1 cellular context compared by ENCODE assay signal in genomic region chr3:72572489-72573007, GRCh38.
TF ChIP-seq lines count a peak whose summit lies in the region.

No MANE protein-coding gene starts in this region.

TF ChIP-seq in HepG2, 621 proteins besides CTCF, POLR2A, EP300 and RAD21 (continued from another document and continues in another):
- TF ChIP-seq ZNF142 (CRISPR knock-in tag; IDR thresholded peaks at IDR 0.05) (no peak), PBX3 (CRISPR knock-in tag; IDR thresholded peaks at IDR 0.05; ENCODE audit: borderline replicate concordance) (no peak), SP140L (CRISPR knock-in tag; IDR thresholded peaks at IDR 0.05; ENCODE audit: borderline replicate concordance) (no peak), HNF1B (CRISPR knock-in tag; IDR thresholded peaks at IDR 0.05) (no peak), SALL1 (CRISPR knock-in tag; IDR thresholded peaks at IDR 0.05) (0 out of 2 replicates have a peak, but pooled peaks have one; percentile 4), MED1 (CRISPR knock-in tag; IDR thresholded peaks at IDR 0.05) (no peak), JUN (CRISPR knock-in tag; IDR thresholded peaks at IDR 0.05) (no peak), ZNF329 (CRISPR knock-in tag; IDR thresholded peaks at IDR 0.05; ENCODE audit: low read depth) (no peak), E2F5 (CRISPR knock-in tag; conservative IDR thresholded peaks at IDR 0.05) (no peak), HOMEZ (CRISPR knock-in tag; IDR thresholded peaks at IDR 0.05; ENCODE audit: low read depth) (no peak), ZNF761 (CRISPR knock-in tag; conservative IDR thresholded peaks at IDR 0.05) (no peak), TRAFD1 (CRISPR knock-in tag; IDR thresholded peaks at IDR 0.05; ENCODE audit: borderline replicate concordance) (0 out of 2 replicates have a peak, but pooled peaks have one; percentile 53), SMAD1 (CRISPR knock-in tag; IDR thresholded peaks at IDR 0.05; ENCODE audit: borderline replicate concordance, low read depth) (no peak), ZNF468 (CRISPR knock-in tag; IDR thresholded peaks at IDR 0.05) (no peak), ZNF350 (CRISPR knock-in tag; IDR thresholded peaks at IDR 0.05; ENCODE audit: borderline replicate concordance, low read depth) (no peak), FOSL2 (CRISPR knock-in tag; IDR thresholded peaks at IDR 0.05) (no peak), ZNF276 (CRISPR knock-in tag; IDR thresholded peaks at IDR 0.05; ENCODE audit: low read depth) (0 out of 2 replicates have a peak, but pooled peaks have one; percentile 16), ZNF512 (CRISPR knock-in tag; IDR thresholded peaks at IDR 0.05) (no peak), HMGXB4 (CRISPR knock-in tag; IDR thresholded peaks at IDR 0.05; ENCODE audit: borderline replicate concordance in 1 of 2, low read depth in 1 of 2) (no peak), DMTF1 (CRISPR knock-in tag; IDR thresholded peaks at IDR 0.05) (no peak), TSC22D2 (CRISPR knock-in tag; IDR thresholded peaks at IDR 0.05; ENCODE audit: borderline replicate concordance) (no peak), EEA1 (CRISPR knock-in tag; IDR thresholded peaks at IDR 0.05; ENCODE audit: borderline replicate concordance) (no peak), DPF2 (CRISPR knock-in tag; IDR thresholded peaks at IDR 0.05; ENCODE audit: borderline replicate concordance, low read depth) (no peak), BCL3 (CRISPR knock-in tag; IDR thresholded peaks at IDR 0.05) (no peak), CAMTA2 (CRISPR knock-in tag; IDR thresholded peaks at IDR 0.05; ENCODE audit: borderline replicate concordance) (no peak), ZNF343 (CRISPR knock-in tag; IDR thresholded peaks at IDR 0.05) (no peak), ZNF282 (IDR thresholded peaks at IDR 0.05; ENCODE audit: partially characterized antibody) (no peak), CCAR2 (optimal IDR thresholded peaks at IDR 0.05; ENCODE audit: low read depth, low read length) (no peak), PRPF4 (IDR thresholded peaks at IDR 0.05; ENCODE audit: low read depth, low read length, poor library complexity, severe bottlenecking) (peak; percentile 26), MAFF (IDR thresholded peaks at IDR 0.05; ENCODE audit: low read depth, low read length) (no peak)
